In genomic region chr4:139986621-139987510, GRCh38 we compare ENCODE assay signal across 15 cellular contexts.
DNase-seq lines count a peak whose midpoint lies in the region; ATAC-seq and TF ChIP-seq lines count a peak whose summit lies in the region.
"Had no signal": no experiment of that assay in that cellular context is flagged by ENCODE, and none has a peak within 500 bp of the region (broad histone marks: within the 10 kb centered on the region; RNA-seq: fewer than 3 reads in every experiment).

No MANE protein-coding gene starts in this region.

- peaks cover 54% of the 10 kb centered on the region for H3K4me1 Mint-ChIP-seq in brain

- no peak overlapping the region for H2AFZ ChIP-seq in SK-N-SH (ENCODE audit: low read depth)

- 80% methylated on average over 13 of the region's 13 CpGs for WGBS in SK-N-SH (ENCODE audit: low lambda C conversion rate)

- no peaks in the 10 kb centered on the region for H3K9me2 ChIP-seq in SK-N-SH

- no peak for TF ChIP-seq EP300 in SK-N-SH (IDR thresholded peaks at IDR 0.05; ENCODE audit: borderline replicate concordance in 1 of 2, low read depth in 1 of 2, low read length in 1 of 2)

- no peak overlapping the region for H3K4me2 ChIP-seq in SK-N-SH

- H3K4me3 Mint-ChIP-seq in brain = peak overlapping the region in 2 of 5 experiments; percentile 13 to 19
- H3K4me3 Mint-ChIP-seq: activated CD4-positive, alpha-beta T cell treated with anti-CD3 and anti-CD28 coated beads, Interleukin-2, amount 10 ng/mL, durations not matched to agents 24 days and 14 days; immature natural killer cell; T-helper 1 cell treated with Interleukin-12 subunit alpha and Interleukin-12 subunit beta and Interleukin-4 antibody, amounts not matched to agents 30 μg/mL and 1 μg/mL, for 36 hours had no signal

- CTCF ChIA-PET in SK-N-SH (lab: Yijun Ruan, JAX) = no interaction called here

- POLR2A ChIA-PET in SK-N-SH (lab: Yijun Ruan, JAX) = no interaction called here

- DNase-seq in SK-N-SH (peak; percentile 39), lower lobe of right lung (no peak), stromal cell of bone marrow (ENCODE audit: low read depth) (peak; percentile 25), germinal center (ENCODE audit: low spot score) (no peak)
- DNase-seq: activated CD4-positive, alpha-beta T cell treated with anti-CD3 and anti-CD28 coated beads, Interleukin-2, amount 10 ng/mL, durations not matched to agents 24 days and 14 days; immature natural killer cell; NCI-H2171 treated with DMSO at 0.1 percent for 48 hours; OCI-M1; small intestine; thyroid gland had no signal

- H3K9me3 Mint-ChIP-seq in brain = peaks cover 2 to 4% (median 3%) of the 10 kb centered on the region in 5 experiments
- H3K9me3 Mint-ChIP-seq: activated CD4-positive, alpha-beta T cell treated with anti-CD3 and anti-CD28 coated beads, Interleukin-2, amount 10 ng/mL, durations not matched to agents 24 days and 14 days; immature natural killer cell had no signal

- no peaks in the 10 kb centered on the region for H3K27me3 ChIP-seq in SK-N-SH (ENCODE audit: insufficient read depth)
- no peaks in the 10 kb centered on the region for H3K27me3 ChIP-seq in lower lobe of right lung (ENCODE audit: low read depth)
- H3K27me3 ChIP-seq: thyroid gland had no signal

- H3F3A ChIP-seq in SK-N-SH (replicated peaks; ENCODE audit: insufficient read depth) = no peaks in the 10 kb centered on the region

- H3K9ac ChIP-seq in SK-N-SH = no peak overlapping the region

- H3K4me3 ChIP-seq in SK-N-SH (ENCODE audit: low read depth in 2 of 2, low read length in 1 of 2) (no peak overlapping the region), lower lobe of right lung (no peak overlapping the region)
- H3K4me3 ChIP-seq: thyroid gland had no signal

- H3K36me3 ChIP-seq in SK-N-SH (replicated peaks in 1 of 2; ENCODE audit: control insufficient read depth in 1 of 2, insufficient read depth in 2 of 2, low read length in 1 of 2) = no peaks in the 10 kb centered on the region
- no peaks in the 10 kb centered on the region for H3K36me3 ChIP-seq in lower lobe of right lung
- H3K36me3 ChIP-seq: thyroid gland had no signal

- peaks cover 4% of the 10 kb centered on the region for H3K27me3 Mint-ChIP-seq in brain

- intact Hi-C loops in lower lobe of right lung (cut with DNase I) = no loop called here

- H3K9me3 ChIP-seq in SK-N-SH (no peaks in the 10 kb centered on the region), lower lobe of right lung (no peaks in the 10 kb centered on the region)
- H3K9me3 ChIP-seq: thyroid gland had no signal

- TF ChIP-seq CTCF in SK-N-SH (IDR thresholded peaks at IDR 0.05) (no peak), brain (conservative IDR thresholded peaks at IDR 0.05) (no peak), lower lobe of right lung (IDR thresholded peaks at IDR 0.05) (no peak)

- H3K36me3 Mint-ChIP-seq in brain = peaks cover 7% of the 10 kb centered on the region

- TF ChIP-seq RAD21 in SK-N-SH (IDR thresholded peaks at IDR 0.05; ENCODE audit: low read length) = no peak

- H3K27ac ChIP-seq in SK-N-SH (ENCODE audit: low read depth in 2 of 2, low read length in 1 of 2) (peak overlapping the region in 1 of 2 experiments; percentile 81; a peak in 2 of 4 replicates), lower lobe of right lung (peak overlapping the region; percentile 6)
- H3K27ac ChIP-seq: thyroid gland had no signal

- H3K4me1 ChIP-seq in SK-N-SH (ENCODE audit: control insufficient read depth in 1 of 2, insufficient read depth in 2 of 2, low read depth in 1 of 2, low read length in 1 of 2) (peaks cover 9 to 28% of the 10 kb centered on the region in 2 experiments; a peak in 2 of 4 replicates), lower lobe of right lung (peaks cover 12% of the 10 kb centered on the region)
- H3K4me1 ChIP-seq: thyroid gland had no signal

- no peaks in the 10 kb centered on the region for H4K20me1 ChIP-seq in SK-N-SH (ENCODE audit: insufficient read depth)

- ATAC-seq in SK-N-SH treated with all-trans-retinoic acid at 6 μM for 48 hours = no peak; the same call in 2 of the 3 replicates
- no peak for ATAC-seq in lower lobe of right lung
- ATAC-seq in GM19324 (IDR thresholded peaks at IDR 0.05; ENCODE audit: low FRiP score, unreplicated experiment) = no peak
- no peak for ATAC-seq in HG02938 (IDR thresholded peaks at IDR 0.05; ENCODE audit: unreplicated experiment)

- H3K79me2 ChIP-seq in SK-N-SH (ENCODE audit: insufficient read depth) = no peaks in the 10 kb centered on the region

- peak overlapping the region; percentile 11 to 83 (median 71) for H3K27ac Mint-ChIP-seq in brain
- H3K27ac Mint-ChIP-seq: activated CD4-positive, alpha-beta T cell treated with anti-CD3 and anti-CD28 coated beads, Interleukin-2, amount 10 ng/mL, durations not matched to agents 24 days and 14 days; immature natural killer cell; T-helper 1 cell treated with Interleukin-12 subunit alpha and Interleukin-12 subunit beta and Interleukin-4 antibody, amounts not matched to agents 30 μg/mL and 1 μg/mL, for 36 hours had no signal

TF ChIP-seq in SK-N-SH, 30 proteins besides CTCF, POLR2A, EP300 and RAD21 (continues in another document):
- TF ChIP-seq MXI1 (IDR thresholded peaks at IDR 0.05; ENCODE audit: low read depth, low read length) (no peak), FOXM1 (IDR thresholded peaks at IDR 0.05; ENCODE audit: low read depth) (no peak), MEF2A (IDR thresholded peaks at IDR 0.05; ENCODE audit: borderline replicate concordance, low read depth) (no peak), MAX (IDR thresholded peaks at IDR 0.05; ENCODE audit: low read depth) (no peak), PBX3 (IDR thresholded peaks at IDR 0.05) (no peak), POLR2AphosphoS5 (IDR thresholded peaks at IDR 0.05; ENCODE audit: low read depth, low read length) (no peak), ZBTB33 (IDR thresholded peaks at IDR 0.05; ENCODE audit: borderline replicate concordance, low read depth) (no peak)

TF ChIP-seq in SK-N-SH treated with all-trans-retinoic acid at 6 μM for 48 hours, 23 proteins besides CTCF, POLR2A, EP300 and RAD21:
- no peak for TF ChIP-seq BACH2 (CRISPR knock-in tag; IDR thresholded peaks at IDR 0.05; ENCODE audit: borderline replicate concordance)
- TF ChIP-seq TOX (CRISPR knock-in tag; IDR thresholded peaks at IDR 0.05; ENCODE audit: borderline replicate concordance) = no peak
- TF ChIP-seq GLIS3 (CRISPR knock-in tag; IDR thresholded peaks at IDR 0.05) = no peak
- TF ChIP-seq ZNF70 (CRISPR knock-in tag; IDR thresholded peaks at IDR 0.05) = no peak
- no peak for TF ChIP-seq POU6F1 (CRISPR knock-in tag; IDR thresholded peaks at IDR 0.05; ENCODE audit: borderline replicate concordance, low read depth)
- no peak for TF ChIP-seq ZNF565 (CRISPR knock-in tag; conservative IDR thresholded peaks at IDR 0.05; ENCODE audit: low read depth)
- TF ChIP-seq TCF4 (CRISPR knock-in tag; IDR thresholded peaks at IDR 0.05; ENCODE audit: borderline replicate concordance) = no peak
- no peak for TF ChIP-seq CSRNP3 (CRISPR knock-in tag; IDR thresholded peaks at IDR 0.05)

Comparison
In these comparisons a context has a peak if more than half of its experiments do, and no peak if none do; other contexts are left out.
1. DNase-seq: peak in SK-N-SH (single experiment) and stromal cell of bone marrow (single experiment); none in lower lobe of right lung (single experiment) and germinal center (single experiment).